Comparison of ENCODE assay signal across 8 cellular contexts in genomic region chr18:32552421-32553030, GRCh38.
DNase-seq lines count a peak whose midpoint lies in the region; ATAC-seq and TF ChIP-seq lines count a peak whose summit lies in the region.

No MANE protein-coding gene starts in this region.

- H3K4me3 ChIP-seq in GM23338: no peak overlapping the region
- no peak overlapping the region for H3K4me3 ChIP-seq in SJCRH30
- H3K4me3 ChIP-seq in heart left ventricle: no peak overlapping the region

- H3K9me2 ChIP-seq in GM23338 (ENCODE audit: insufficient read depth): no peaks in the 10 kb centered on the region

- H3K4me2 ChIP-seq in GM23338: no peak overlapping the region

- WGBS in heart left ventricle, 4 donors: 15 to 25% (median 21%) methylated on average over 4 of the region's 4 CpGs

- no peak overlapping the region for H3K27ac Mint-ChIP-seq in GM23338
- H3K27ac Mint-ChIP-seq in activated naive CD4-positive, alpha-beta T cell treated with anti-CD3 and anti-CD28 coated beads for 36 hours: no peak overlapping the region

- H2AFZ ChIP-seq in GM23338: no peak overlapping the region

- no peaks in the 10 kb centered on the region for H3K27me3 ChIP-seq in GM23338 (ENCODE audit: insufficient read depth)
- no peaks in the 10 kb centered on the region for H3K27me3 ChIP-seq in SJCRH30
- H3K27me3 ChIP-seq in heart left ventricle: peaks cover 0 to 5% (median 0%) of the 10 kb centered on the region in 9 donors

- H3F3A ChIP-seq in GM23338 (replicated peaks; ENCODE audit: low read depth): no peaks in the 10 kb centered on the region

- intact Hi-C loops in activated naive CD4-positive, alpha-beta T cell treated with anti-CD3 and anti-CD28 coated beads for 36 hours (cut with micrococcal nuclease): loop anchor here (1.0 to 5.0 kb wide), 5 partner anchors 82 to 811 kb away; partner anchors contain the start of gene GAREM1
- intact Hi-C loops in heart left ventricle (cut with DNase I): loop anchor here (1.0 to 5.0 kb wide), 6 partner anchors 80 to 396 kb away; partner anchors contain the start of gene GAREM1 (in 1 of the 10)
- intact Hi-C loops in sciatic nerve (cut with DNase I): loop anchor here (10.0 kb wide), 1 partner anchor 278 kb away; no protein-coding TSS in a partner anchor

- H3K27me3 Mint-ChIP-seq in GM23338 (ENCODE audit: insufficient read depth, low read depth, poor library complexity): peaks cover 2% of the 10 kb centered on the region
- H3K27me3 Mint-ChIP-seq in activated naive CD4-positive, alpha-beta T cell treated with anti-CD3 and anti-CD28 coated beads for 36 hours (ENCODE audit: low read depth): peaks cover 2% of the 10 kb centered on the region

- H3K36me3 ChIP-seq in GM23338 (ENCODE audit: insufficient read depth) (no peaks in the 10 kb centered on the region), SJCRH30 (no peaks in the 10 kb centered on the region), heart left ventricle (no peaks in the 10 kb centered on the region)

- no peaks in the 10 kb centered on the region for H3K79me2 ChIP-seq in GM23338 (replicated peaks; ENCODE audit: insufficient read depth)

- peaks cover 17% of the 10 kb centered on the region for H3K4me1 ChIP-seq in GM23338 (ENCODE audit: insufficient read depth)
- peaks cover 12% of the 10 kb centered on the region for H3K4me1 ChIP-seq in SJCRH30
- H3K4me1 ChIP-seq in heart left ventricle: no peaks in the 10 kb centered on the region

- DNase-seq in GM10248 (ENCODE audit: extremely low spot score) (peak; percentile 73), GM23338 (ENCODE audit: low spot score) (peak; percentile 93), LHCN-M2 (ENCODE audit: low read depth) (peak; percentile 54), SJCRH30 (peak; percentile 44 to 72), heart left ventricle (peak in 4 of 5 donors; percentile 36 to 45 (median 40)), sciatic nerve (ENCODE audit: low spot score) (peak; percentile 68)
- peak; percentile 75 for DNase-seq in activated naive CD4-positive, alpha-beta T cell treated with anti-CD3 and anti-CD28 coated beads for 36 hours

- H3K9me3 Mint-ChIP-seq in GM23338: no peaks in the 10 kb centered on the region
- H3K9me3 Mint-ChIP-seq in activated naive CD4-positive, alpha-beta T cell treated with anti-CD3 and anti-CD28 coated beads for 36 hours: no peaks in the 10 kb centered on the region

- ATAC-seq in GM23338 (peak; percentile 56), heart left ventricle (peak in 2 of 4 donors; percentile 70), sciatic nerve (peak; percentile 78), HG02970 (IDR thresholded peaks at IDR 0.05; ENCODE audit: low FRiP score, unreplicated experiment) (no peak)

- CTCF ChIA-PET in GM10248 (lab: Yijun Ruan, JAX): interaction anchor here (0.8 to 5.3 kb wide), 24 partner anchors 10 to 1573 kb away, joined by 3 to 98 read pairs (median 4); no protein-coding TSS in a partner anchor
- CTCF ChIA-PET in activated naive CD4-positive, alpha-beta T cell treated with anti-CD3 and anti-CD28 coated beads for 36 hours (lab: Charles Lee): interaction anchor here (0.6 to 3.4 kb wide), 18 partner anchors 10 to 395 kb away, joined by 3 to 27 read pairs (median 4); partner anchors contain the start of gene GAREM1

- H3K4me3 Mint-ChIP-seq in GM23338: no peak overlapping the region
- H3K4me3 Mint-ChIP-seq in activated naive CD4-positive, alpha-beta T cell treated with anti-CD3 and anti-CD28 coated beads for 36 hours: no peak overlapping the region

- no peaks in the 10 kb centered on the region for H4K20me1 ChIP-seq in GM23338 (replicated peaks; ENCODE audit: insufficient read depth)

- peaks cover 33% of the 10 kb centered on the region for H3K4me1 Mint-ChIP-seq in GM23338
- H3K4me1 Mint-ChIP-seq in activated naive CD4-positive, alpha-beta T cell treated with anti-CD3 and anti-CD28 coated beads for 36 hours (ENCODE audit: low read depth): no peaks in the 10 kb centered on the region

- no peak for TF ChIP-seq POLR2A in heart left ventricle (IDR thresholded peaks at IDR 0.05)

- H3K9me3 ChIP-seq in SJCRH30 (replicated peaks) (no peaks in the 10 kb centered on the region), heart left ventricle (no peaks in the 10 kb centered on the region)

- no peaks in the 10 kb centered on the region for H3K36me3 Mint-ChIP-seq in GM23338 (ENCODE audit: low read depth)
- no peaks in the 10 kb centered on the region for H3K36me3 Mint-ChIP-seq in activated naive CD4-positive, alpha-beta T cell treated with anti-CD3 and anti-CD28 coated beads for 36 hours (ENCODE audit: low read depth)

- POLR2A ChIA-PET in GM10248 (lab: Yijun Ruan, JAX): no interaction called here

- H3K27ac ChIP-seq in GM23338 (ENCODE audit: low read depth) (no peak overlapping the region), SJCRH30 (no peak overlapping the region), heart left ventricle (no peak overlapping the region)

- TF ChIP-seq CTCF in GM10248 (IDR thresholded peaks at IDR 0.05; ENCODE audit: control extremely low read depth, extremely low read depth, low read depth, missing control alignments): peak; percentile 80
- peak; percentile 77 to 90 for TF ChIP-seq CTCF in GM23338 (conservative IDR thresholded peaks at IDR 0.05; ENCODE audit: low read depth in 2 of 2)
- TF ChIP-seq CTCF in heart left ventricle (IDR thresholded peaks at IDR 0.05): peak; percentile 63 to 80 (median 73)

TF ChIP-seq in GM23338, 12 proteins besides CTCF, POLR2A, EP300 and RAD21 (continues in another document):
- no peak for TF ChIP-seq NANOG (IDR thresholded peaks at IDR 0.05; ENCODE audit: borderline replicate concordance)
- no peak for TF ChIP-seq EZH2phosphoT487 (IDR thresholded peaks at IDR 0.05; ENCODE audit: unreplicated experiment)
- TF ChIP-seq ZNF331 (CRISPR knock-in tag; IDR thresholded peaks at IDR 0.05; ENCODE audit: low read depth): no peak
- no peak for TF ChIP-seq ZNF462 (CRISPR knock-in tag; IDR thresholded peaks at IDR 0.05)
- no peak for TF ChIP-seq ETS1 (IDR thresholded peaks at IDR 0.05)

Comparison
In these comparisons a context has a peak if more than half of its experiments do, and no peak if none do; other contexts are left out.
1. DNase-seq: peak in every context shown above with its lines; median percentile 93 in GM23338; 75 in activated naive CD4-positive, alpha-beta T cell treated with anti-CD3 and anti-CD28 coated beads for 36 hours; 73 in GM10248; 68 in sciatic nerve; 58 in SJCRH30; 54 in LHCN-M2; 40 in heart left ventricle.